ENCODE assay signal across 15 cellular contexts in genomic region chr18:36366994-36367839, GRCh38.
DNase-seq lines count a peak whose midpoint lies in the region; ATAC-seq, FAIRE-seq and TF ChIP-seq lines count a peak whose summit lies in the region.
"Had no signal": no experiment of that assay in that cellular context is flagged by ENCODE, and none has a peak within 500 bp of the region (broad histone marks: within the 10 kb centered on the region; RNA-seq: fewer than 3 reads in every experiment).

No MANE protein-coding gene starts in this region.

- ATAC-seq in GM19397 (IDR thresholded peaks at IDR 0.05; ENCODE audit: unreplicated experiment) (peak; percentile 72), HG02973 (IDR thresholded peaks at IDR 0.05; ENCODE audit: unreplicated experiment) (peak; percentile 51), K562 (peak; percentile 32; the same call in 2 of the 3 replicates)
- ATAC-seq in stimulated activated effector memory CD8-positive, alpha-beta T cell treated with anti-CD3 and anti-CD28 coated beads, Interleukin-12 subunit alpha, Interleukin-12 subunit beta, amount 100 ng/mL, for 72 hours: no peak

- H3K4me3 ChIP-seq in K562: no peak overlapping the region
- H3K4me3 ChIP-seq in testis: no peak overlapping the region
- H3K4me3 ChIP-seq: GM23248, stomach had no signal

- no peaks in the 10 kb centered on the region for H3K9me3 ChIP-seq in K562 (replicated peaks; ENCODE audit: control insufficient read depth, insufficient read depth, low read depth, low read length)
- H3K9me3 ChIP-seq in testis: no peaks in the 10 kb centered on the region
- H3K9me3 ChIP-seq: stomach had no signal

- no peak for TF ChIP-seq EP300 in K562 (IDR thresholded peaks at IDR 0.05; ENCODE audit: low read length)

- H4K20me1 ChIP-seq in K562 (replicated peaks; ENCODE audit: control insufficient read depth, insufficient read depth, low read length): no peaks in the 10 kb centered on the region

- no peak for FAIRE-seq in K562 (lab: Jason Lieb, UNC)
- FAIRE-seq: frontal cortex had no signal

- no peak for TF ChIP-seq RAD21 in K562 (CRISPR knock-in tag; conservative IDR thresholded peaks at IDR 0.05 in 1 of 2, IDR thresholded peaks at IDR 0.05 in 1 of 2)

- no peak overlapping the region for H3K4me2 ChIP-seq in K562 (ENCODE audit: insufficient read depth, low read length)

- intact Hi-C loops in K562 (cut with micrococcal nuclease) (no loop called here), testis (cut with DNase I; ENCODE audit: low total_unique reads) (no loop called here)

- CTCF ChIA-PET in K562 (lab: Yijun Ruan, JAX; ENCODE audit: low intra/inter-chr PET ratio): no interaction called here

- in situ Hi-C loops in K562 (cut with MboI): loop anchor here (10.0 kb wide), 1 partner anchor 1382 kb away; no protein-coding TSS in a partner anchor

- no peaks in the 10 kb centered on the region for H3K79me2 ChIP-seq in K562 (ENCODE audit: control insufficient read depth, insufficient read depth, low read length)

- no peak overlapping the region for H3K27ac Mint-ChIP-seq in stimulated activated effector memory CD8-positive, alpha-beta T cell treated with anti-CD3 and anti-CD28 coated beads, Interleukin-12 subunit alpha, Interleukin-12 subunit beta, amount 100 ng/mL, for 72 hours

- POLR2A ChIA-PET in K562 (lab: Yijun Ruan, JAX): interaction anchor here (1.4 kb wide), 1 partner anchor 8 kb away, joined by 3 read pairs; no protein-coding TSS in a partner anchor

- no peak for DNase-seq in K562 (ENCODE audit: extremely low read depth in 1 of 4, low spot score in 3 of 4)
- peak; percentile 85 for DNase-seq in testis
- no peak for DNase-seq in stimulated activated effector memory CD8-positive, alpha-beta T cell treated with anti-CD3 and anti-CD28 coated beads, Interleukin-12 subunit alpha, Interleukin-12 subunit beta, amount 100 ng/mL, for 72 hours (ENCODE audit: low spot score in 2 of 2)
- no peak for DNase-seq in AML-193 (lab: John Stamatoyannopoulos, UW)
- DNase-seq in NCI-H1694 treated with DMSO at 0.1 percent for 48 hours (lab: John Stamatoyannopoulos, UW): no peak
- DNase-seq: amniotic stem cell; effector CD8-positive, alpha-beta T cell; GM23248; NCI-H226; RPMI8226; stimulated activated CD4-positive, alpha-beta T cell treated with anti-CD3 and anti-CD28 coated beads, Interleukin-4, amount 100 ng/mL, for 4 hours; stomach had no signal

- H3K27ac ChIP-seq in K562 (ENCODE audit: extremely low read depth, low read depth, low read length): no peak overlapping the region
- peak overlapping the region; percentile 16 to 61 for H3K27ac ChIP-seq in testis
- H3K27ac ChIP-seq: GM23248, stomach had no signal

- no peak for TF ChIP-seq CTCF in K562 (IDR thresholded peaks at IDR 0.05 in 2 of 3, conservative IDR thresholded peaks at IDR 0.05 in 1 of 3; ENCODE audit: insufficient read depth in 2 of 3, low read depth in 1 of 3, low read length in 3 of 3)
- TF ChIP-seq CTCF in testis (IDR thresholded peaks at IDR 0.05): no peak

- H3K4me1 ChIP-seq in K562 (replicated peaks in 1 of 2; ENCODE audit: control insufficient read depth in 2 of 2, insufficient read depth in 2 of 2, low read length in 2 of 2): no peaks in the 10 kb centered on the region
- peaks cover 7% of the 10 kb centered on the region for H3K4me1 ChIP-seq in testis
- H3K4me1 ChIP-seq: stomach had no signal

- no peaks in the 10 kb centered on the region for H3K36me3 Mint-ChIP-seq in stimulated activated effector memory CD8-positive, alpha-beta T cell treated with anti-CD3 and anti-CD28 coated beads, Interleukin-12 subunit alpha, Interleukin-12 subunit beta, amount 100 ng/mL, for 72 hours

- H3K27me3 ChIP-seq in K562 (ENCODE audit: control insufficient read depth in 2 of 2, insufficient read depth in 2 of 2, low read length in 2 of 2) (no peaks in the 10 kb centered on the region; a peak in 1 of 5 replicates), testis (no peaks in the 10 kb centered on the region)
- H3K27me3 ChIP-seq: stomach had no signal

- H2AFZ ChIP-seq in K562 (ENCODE audit: low read depth, low read length): no peak overlapping the region
- H2AFZ ChIP-seq: GM23248 had no signal

- WGBS in K562 (ENCODE audit: insufficient coverage, low coverage, missing lambda C conversion rate): under 1% methylated on average over 8 of the region's 8 CpGs
- WGBS in testis, 2 donors: 35 to 39% methylated on average over 8 of the region's 8 CpGs

- H3K4me1 Mint-ChIP-seq in stimulated activated effector memory CD8-positive, alpha-beta T cell treated with anti-CD3 and anti-CD28 coated beads, Interleukin-12 subunit alpha, Interleukin-12 subunit beta, amount 100 ng/mL, for 72 hours: no peaks in the 10 kb centered on the region

- H3K36me3 ChIP-seq in K562 (ENCODE audit: control insufficient read depth, insufficient read depth, low read length): no peaks in the 10 kb centered on the region
- no peaks in the 10 kb centered on the region for H3K36me3 ChIP-seq in testis (ENCODE audit: low read depth, missing control alignments)
- H3K36me3 ChIP-seq: stomach had no signal

- no peaks in the 10 kb centered on the region for H3K9me1 ChIP-seq in K562 (ENCODE audit: control insufficient read depth, insufficient read depth, low read length)

- no peaks in the 10 kb centered on the region for H3K9me3 Mint-ChIP-seq in stimulated activated effector memory CD8-positive, alpha-beta T cell treated with anti-CD3 and anti-CD28 coated beads, Interleukin-12 subunit alpha, Interleukin-12 subunit beta, amount 100 ng/mL, for 72 hours

- no peak overlapping the region for H3K4me3 Mint-ChIP-seq in stimulated activated effector memory CD8-positive, alpha-beta T cell treated with anti-CD3 and anti-CD28 coated beads, Interleukin-12 subunit alpha, Interleukin-12 subunit beta, amount 100 ng/mL, for 72 hours

- TF ChIP-seq POLR2A in K562 (conservative IDR thresholded peaks at IDR 0.05) (no peak), testis (IDR thresholded peaks at IDR 0.05) (no peak)

- no peak overlapping the region for H3K9ac ChIP-seq in K562 (ENCODE audit: insufficient read depth in 1 of 2, low read depth in 2 of 2, low read length in 2 of 2)
- H3K9ac ChIP-seq: GM23248 had no signal

- no TSS peak for BruUV-seq in K562 (replicated peaks; lab: Mats Ljungman, UMichigan)

TF ChIP-seq in K562, 482 proteins besides CTCF, POLR2A, EP300 and RAD21:
- TF ChIP-seq USF1 (CRISPR knock-in tag; IDR thresholded peaks at IDR 0.05) (no peak), DMBX1 (CRISPR knock-in tag; IDR thresholded peaks at IDR 0.05; ENCODE audit: borderline replicate concordance) (no peak), ZNF316 (IDR thresholded peaks at IDR 0.05) (no peak), MAFF (IDR thresholded peaks at IDR 0.05; ENCODE audit: low read length) (no peak), SRSF3 (IDR thresholded peaks at IDR 0.05; ENCODE audit: insufficient read depth, low read length) (no peak), PPARD (CRISPR knock-in tag; IDR thresholded peaks at IDR 0.05) (no peak), ZNF778 (CRISPR knock-in tag; IDR thresholded peaks at IDR 0.05) (no peak)
